21 cellular contexts compared by ENCODE assay signal in the genomic region with DNA sequence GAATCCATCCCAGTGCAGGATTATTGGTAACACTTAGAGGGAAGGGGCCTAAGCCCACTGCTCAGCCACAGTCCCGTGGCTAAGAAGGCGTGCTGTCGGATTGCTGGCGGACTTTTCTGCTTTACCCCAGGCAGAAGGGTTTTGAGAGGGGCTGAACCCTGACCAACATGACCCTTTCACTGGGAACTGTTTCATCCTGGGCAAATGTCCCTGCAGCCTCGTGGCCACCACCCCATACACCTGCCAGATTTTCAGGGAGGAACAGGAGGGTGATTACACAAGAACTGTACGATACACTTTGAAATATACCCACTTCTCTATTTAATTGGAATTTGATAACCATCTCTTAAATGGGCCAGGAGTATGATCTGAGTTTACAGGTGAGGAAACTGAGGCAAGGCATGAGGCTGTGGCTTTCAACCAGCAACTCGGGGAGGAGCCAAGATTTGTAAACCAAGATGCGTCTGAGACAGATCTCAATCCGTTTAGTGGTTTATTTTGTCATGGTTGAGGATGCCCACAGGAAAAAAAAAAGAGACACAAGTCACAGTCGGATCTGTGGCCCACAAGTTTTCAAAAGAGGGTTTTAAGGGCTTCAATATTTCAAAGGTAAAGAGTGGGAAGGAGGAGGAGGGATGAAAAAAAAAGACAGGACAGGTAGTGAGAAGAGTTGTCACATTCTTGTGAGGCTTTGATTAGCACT. TPM values are rescaled to one million over a fixed set of nuclear protein-coding genes. Genes with fewer than 3 reads are reported as not detected.
DNase-seq lines count a peak whose midpoint lies in the region; ATAC-seq and TF ChIP-seq lines count a peak whose summit lies in the region.
"Had no signal": no experiment of that assay in that cellular context is flagged by ENCODE, and none has a peak within 500 bp of the region (broad histone marks: within the 10 kb centered on the region; RNA-seq: fewer than 3 reads in every experiment).

No MANE protein-coding gene starts in this region.

- H3K36me3 Mint-ChIP-seq in activated naive CD8-positive, alpha-beta T cell = no peaks in the 10 kb centered on the region
- peaks cover 5% of the 10 kb centered on the region for H3K36me3 Mint-ChIP-seq in activated naive CD8-positive, alpha-beta T cell treated with anti-CD3 and anti-CD28 coated beads, Interleukin-2, amount 50 U/mL, for 24 hours (ENCODE audit: low read depth)
- H3K36me3 Mint-ChIP-seq in IgD-negative memory B cell (no peaks in the 10 kb centered on the region), natural killer cell (no peaks in the 10 kb centered on the region)
- peaks cover 6% of the 10 kb centered on the region for H3K36me3 Mint-ChIP-seq in activated naive CD8-positive, alpha-beta T cell treated with anti-CD3 and anti-CD28 coated beads for 36 hours

- no peaks in the 10 kb centered on the region for H3K27me3 Mint-ChIP-seq in activated naive CD8-positive, alpha-beta T cell
- H3K27me3 Mint-ChIP-seq in activated naive CD8-positive, alpha-beta T cell treated with anti-CD3 and anti-CD28 coated beads, Interleukin-2, amount 50 U/mL, for 24 hours = no peaks in the 10 kb centered on the region
- peaks cover 2% of the 10 kb centered on the region for H3K27me3 Mint-ChIP-seq in IgD-negative memory B cell
- H3K27me3 Mint-ChIP-seq in activated naive CD8-positive, alpha-beta T cell treated with anti-CD3 and anti-CD28 coated beads for 36 hours = no peaks in the 10 kb centered on the region
- no peaks in the 10 kb centered on the region for H3K27me3 Mint-ChIP-seq in natural killer cell (ENCODE audit: low read depth in 2 of 2)
- H3K27me3 Mint-ChIP-seq: progenitor cell of endocrine pancreas; stimulated activated naive CD8-positive, alpha-beta T cell treated with anti-CD3 and anti-CD28 coated beads, Interleukin-15, Interleukin-2, amounts not matched to agents 100 ng/mL and 50 ng/mL, for 24 hours had no signal

- H3K4me3 Mint-ChIP-seq in activated naive CD8-positive, alpha-beta T cell = peak overlapping the region; percentile 3
- H3K4me3 Mint-ChIP-seq in activated naive CD8-positive, alpha-beta T cell treated with anti-CD3 and anti-CD28 coated beads, Interleukin-2, amount 50 U/mL, for 24 hours = no peak overlapping the region
- H3K4me3 Mint-ChIP-seq in IgD-negative memory B cell (peak overlapping the region in 1 of 4 donors; percentile 30), natural killer cell (peak overlapping the region; percentile 32)
- H3K4me3 Mint-ChIP-seq in activated naive CD8-positive, alpha-beta T cell treated with anti-CD3 and anti-CD28 coated beads for 36 hours = no peak overlapping the region
- H3K4me3 Mint-ChIP-seq: stimulated activated naive CD8-positive, alpha-beta T cell treated with anti-CD3 and anti-CD28 coated beads, Interleukin-15, Interleukin-2, amounts not matched to agents 100 ng/mL and 50 ng/mL, for 24 hours had no signal

- intact Hi-C loops in natural killer cell (cut with micrococcal nuclease) = no loop called here

- ATAC-seq in activated naive CD8-positive, alpha-beta T cell treated with anti-CD3 and anti-CD28 coated beads, Interleukin-2, amount 50 U/mL, for 24 hours = no peak
- ATAC-seq in natural killer cell (peak in 1 of 3 donors; percentile 34), HG02885 (IDR thresholded peaks at IDR 0.05; ENCODE audit: poor library complexity, unreplicated experiment) (no peak), GM19324 (IDR thresholded peaks at IDR 0.05; ENCODE audit: low FRiP score, unreplicated experiment) (no peak)

- no peak for TF ChIP-seq CTCF in natural killer cell (IDR thresholded peaks at IDR 0.05)

- H3K9me3 Mint-ChIP-seq in activated naive CD8-positive, alpha-beta T cell (ENCODE audit: low read depth) = no peaks in the 10 kb centered on the region
- peaks cover 9% of the 10 kb centered on the region for H3K9me3 Mint-ChIP-seq in activated naive CD8-positive, alpha-beta T cell treated with anti-CD3 and anti-CD28 coated beads, Interleukin-2, amount 50 U/mL, for 24 hours
- H3K9me3 Mint-ChIP-seq in IgD-negative memory B cell (peaks cover 0 to 9% (median 0%) of the 10 kb centered on the region in 3 donors), natural killer cell (no peaks in the 10 kb centered on the region)
- H3K9me3 Mint-ChIP-seq in activated naive CD8-positive, alpha-beta T cell treated with anti-CD3 and anti-CD28 coated beads for 36 hours = peaks cover 10% of the 10 kb centered on the region

- H3K4me1 Mint-ChIP-seq in activated naive CD8-positive, alpha-beta T cell (ENCODE audit: low read depth) = peaks cover 61% of the 10 kb centered on the region
- peaks cover 53% of the 10 kb centered on the region for H3K4me1 Mint-ChIP-seq in activated naive CD8-positive, alpha-beta T cell treated with anti-CD3 and anti-CD28 coated beads, Interleukin-2, amount 50 U/mL, for 24 hours
- H3K4me1 Mint-ChIP-seq in IgD-negative memory B cell (peaks cover 22 to 43% (median 39%) of the 10 kb centered on the region in 3 donors), natural killer cell (peaks cover 31 to 37% of the 10 kb centered on the region in 2 donors)
- peaks cover 58% of the 10 kb centered on the region for H3K4me1 Mint-ChIP-seq in activated naive CD8-positive, alpha-beta T cell treated with anti-CD3 and anti-CD28 coated beads for 36 hours

- no peak for DNase-seq in activated naive CD8-positive, alpha-beta T cell treated with anti-CD3 and anti-CD28 coated beads, Interleukin-2, amount 50 U/mL, for 24 hours
- no peak for DNase-seq in activated naive CD8-positive, alpha-beta T cell treated with anti-CD3 and anti-CD28 coated beads for 36 hours
- no peak for DNase-seq in natural killer cell
- DNase-seq in MV-4-11 (lab: John Stamatoyannopoulos, UW) = no peak
- DNase-seq: activated CD4-positive, CD25-positive, alpha-beta regulatory T cell treated with anti-CD3 and anti-CD28 coated beads, Interleukin-2, amount 50 U/mL, for 72 hours; activated naive CD4-positive, alpha-beta T cell treated with Interleukin-2 at 50 U/mL for 16 hours; DMS79; KG1; NCI-H1092; NCI-H1930; NCI-H446 treated with DMSO at 0.1 percent for 48 hours; stimulated activated CD4-positive, alpha-beta T cell treated with anti-CD3 and anti-CD28 coated beads, Interleukin-1b, Interleukin-23, amount 100 ng/mL, for 48 hours; trophoblast cell had no signal

- peak overlapping the region; percentile 4 for H3K27ac Mint-ChIP-seq in activated naive CD8-positive, alpha-beta T cell
- no peak overlapping the region for H3K27ac Mint-ChIP-seq in activated naive CD8-positive, alpha-beta T cell treated with anti-CD3 and anti-CD28 coated beads, Interleukin-2, amount 50 U/mL, for 24 hours
- H3K27ac Mint-ChIP-seq in IgD-negative memory B cell = peak overlapping the region in 2 of 3 donors; percentile 6 to 26
- H3K27ac Mint-ChIP-seq in activated naive CD8-positive, alpha-beta T cell treated with anti-CD3 and anti-CD28 coated beads for 36 hours = peak overlapping the region; percentile 83
- peak overlapping the region; percentile 41 to 100 for H3K27ac Mint-ChIP-seq in natural killer cell
- H3K27ac Mint-ChIP-seq: progenitor cell of endocrine pancreas; stimulated activated naive CD8-positive, alpha-beta T cell treated with anti-CD3 and anti-CD28 coated beads, Interleukin-15, Interleukin-2, amounts not matched to agents 100 ng/mL and 50 ng/mL, for 24 hours had no signal

RNA-seq across cellular contexts. Expression of a gene that starts 6.1 kb away (rescaled TPM):
- 52.0 TPM for polyA plus RNA-seq in IgD-negative memory B cell
- total RNA-seq in activated naive CD8-positive, alpha-beta T cell treated with anti-CD3 and anti-CD28 coated beads for 36 hours = 10 to 100 TPM; 55.0 to 56.3 TPM
- total RNA-seq in natural killer cell = 100 to 1,000 TPM; 105 to 166 (median 111) TPM
- total RNA-seq: progenitor cell of endocrine pancreas had no signal
- polyA plus RNA-seq: neural cell had no signal

RNA-seq across cellular contexts. Expression of a gene that starts 34.9 kb away (rescaled TPM):
- polyA plus RNA-seq in IgD-negative memory B cell = not detected
- under 1 TPM; 0.70 to 0.95 TPM for total RNA-seq in activated naive CD8-positive, alpha-beta T cell treated with anti-CD3 and anti-CD28 coated beads for 36 hours
- under 1 TPM in 1 of 3 donors, not detected in 2; 0.70 TPM for total RNA-seq in natural killer cell
- total RNA-seq: progenitor cell of endocrine pancreas, RPMI7951 had no signal
- polyA plus RNA-seq: neural cell had no signal

Comparison
In these comparisons a context has a peak if more than half of its experiments do, and no peak if none do; other contexts are left out.
1. H3K4me3 Mint-ChIP-seq: peak in activated naive CD8-positive, alpha-beta T cell (single experiment) and natural killer cell (single experiment); none in activated naive CD8-positive, alpha-beta T cell treated with anti-CD3 and anti-CD28 coated beads, Interleukin-2, amount 50 U/mL, for 24 hours (single experiment) and activated naive CD8-positive, alpha-beta T cell treated with anti-CD3 and anti-CD28 coated beads for 36 hours (single experiment).